12 cellular contexts compared by ENCODE assay signal in the genomic region with DNA sequence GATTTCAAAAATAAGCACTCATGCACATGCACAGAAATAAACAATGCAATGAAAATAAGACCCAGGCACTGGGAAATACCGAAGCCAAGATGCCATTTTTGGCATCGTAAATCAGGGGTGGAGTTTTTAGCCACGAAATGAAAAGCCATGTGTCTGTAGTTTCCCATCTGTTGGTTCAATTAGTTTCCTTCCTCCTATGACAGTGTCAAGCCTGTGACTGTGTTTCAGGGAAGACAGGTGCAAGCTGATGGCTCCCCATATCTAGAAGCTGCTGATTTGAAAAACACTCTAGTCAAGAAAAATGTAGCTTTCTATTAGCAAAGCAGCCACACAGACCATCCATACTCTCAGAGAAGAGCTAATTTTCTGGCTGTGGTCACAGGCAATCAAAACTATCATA.
A peak's percentile ranks its signal among the peaks of the same experiment; 100 is the strongest.
DNase-seq lines count a peak whose midpoint lies in the region; ATAC-seq, FAIRE-seq and TF ChIP-seq lines count a peak whose summit lies in the region.
"Had no signal": no experiment of that assay in that cellular context is flagged by ENCODE, and none has a peak within 500 bp of the region (broad histone marks: within the 10 kb centered on the region; RNA-seq: fewer than 3 reads in every experiment).

No MANE protein-coding gene starts in this region.

- POLR2A ChIA-PET in RWPE1 (lab: Yijun Ruan, JAX; ENCODE audit: low non-redundant PET) = no interaction called here
- POLR2A ChIA-PET in PC-9 (lab: Charles Lee; ENCODE audit: unreplicated experiment) = no interaction called here

- H4K20me1 ChIP-seq in PC-9 (ENCODE audit: insufficient read depth) = no peaks in the 10 kb centered on the region

- BruUV-seq in PC-9 (replicated peaks; lab: Mats Ljungman, UMichigan) = no TSS peak

- intact Hi-C loops in PC-9 (cut with micrococcal nuclease; ENCODE audit: unreplicated experiment) = no loop called here

- H3K4me2 ChIP-seq in PC-9 = no peak overlapping the region

- no peak for DNase-seq in GM12891 (ENCODE audit: insufficient read length, low spot score)
- peak; percentile 67 for DNase-seq in NCI-H524 treated with DMSO at 0.1 percent for 48 hours (lab: John Stamatoyannopoulos, UW)
- no peak for DNase-seq in activated gamma-delta T cell treated with Interleukin-2 at 50 U/mL for 16 hours
- no peak for DNase-seq in RWPE1 (ENCODE audit: low spot score)
- DNase-seq in PC-9 = no peak
- DNase-seq: activated T-cell treated with anti-CD3 and anti-CD28 coated beads, Interleukin-2, amount 50 U/mL, for 24 hours; NCI-H187 had no signal

- no peak overlapping the region for H2AFZ ChIP-seq in PC-9

- no peaks in the 10 kb centered on the region for H3K4me1 ChIP-seq in PC-9 (replicated peaks; ENCODE audit: insufficient read depth)

- H3K27ac ChIP-seq in RWPE1 (no peak overlapping the region), PC-9 (no peak overlapping the region)
- H3K27ac ChIP-seq: thoracic aorta had no signal

- H3F3A ChIP-seq in PC-9 (ENCODE audit: insufficient read depth, low read depth) = no peaks in the 10 kb centered on the region

- H3K36me3 ChIP-seq in PC-9 (ENCODE audit: low read depth) = no peaks in the 10 kb centered on the region
- H3K36me3 ChIP-seq: thoracic aorta had no signal

- TF ChIP-seq CTCF in RWPE1 (conservative IDR thresholded peaks at IDR 0.05; ENCODE audit: low read depth) (no peak), PC-9 (conservative IDR thresholded peaks at IDR 0.05) (no peak)

- no peaks in the 10 kb centered on the region for H3K9me2 ChIP-seq in PC-9 (ENCODE audit: insufficient read depth)

- peak; percentile 68 for ATAC-seq in GM19395 (IDR thresholded peaks at IDR 0.05; ENCODE audit: unreplicated experiment)
- ATAC-seq in HG02885 (IDR thresholded peaks at IDR 0.05; ENCODE audit: poor library complexity, unreplicated experiment) = peak; percentile 53
- ATAC-seq in HG03460 (IDR thresholded peaks at IDR 0.05; ENCODE audit: unreplicated experiment) = no peak

- no peaks in the 10 kb centered on the region for H3K79me2 ChIP-seq in PC-9 (ENCODE audit: low read depth)

- no peak for TF ChIP-seq POLR2A in GM12891 (IDR thresholded peaks at IDR 0.05; ENCODE audit: low read depth, low read length)

- H3K9me3 ChIP-seq in PC-9 (ENCODE audit: insufficient read depth, low read depth) = no peaks in the 10 kb centered on the region
- H3K9me3 ChIP-seq: thoracic aorta had no signal

- peaks cover 27% of the 10 kb centered on the region for H3K27me3 ChIP-seq in PC-9 (ENCODE audit: insufficient read depth, low read depth)

- H3K4me3 ChIP-seq in PC-9 = no peak overlapping the region
- H3K4me3 ChIP-seq: thoracic aorta had no signal

- CTCF ChIA-PET in RWPE1 (lab: Yijun Ruan, JAX) = interaction anchor here (0.6 to 1.1 kb wide), 3 partner anchors 7 to 464 kb away, joined by 3 to 6 read pairs (median 6); no protein-coding TSS in a partner anchor
- CTCF ChIA-PET in PC-9 (lab: Charles Lee) = no interaction called here

- FAIRE-seq in GM12891 (lab: Jason Lieb, UNC) = peak; percentile 88
- FAIRE-seq: HTR-8/SVneo had no signal

TF ChIP-seq in GM12891, 5 proteins besides CTCF, POLR2A, EP300 and RAD21:
- TF ChIP-seq POU2F2 (IDR thresholded peaks at IDR 0.05; ENCODE audit: low read depth, low read length) (no peak), POLR2AphosphoS5 (IDR thresholded peaks at IDR 0.05; ENCODE audit: low read depth, low read length) (no peak), PAX5 (IDR thresholded peaks at IDR 0.05; ENCODE audit: insufficient read depth, low read length, severe bottlenecking) (no peak), TAF1 (IDR thresholded peaks at IDR 0.05; ENCODE audit: low read depth, low read length) (no peak), SPI1 (IDR thresholded peaks at IDR 0.05; ENCODE audit: low read depth, low read length) (no peak)
